In genomic region chr13:40433577-40433976, GRCh38 we compare ENCODE assay signal across 10 cellular contexts.
DNase-seq lines count a peak whose midpoint lies in the region; ATAC-seq, FAIRE-seq and TF ChIP-seq lines count a peak whose summit lies in the region.
"Had no signal": no experiment of that assay in that cellular context is flagged by ENCODE, and none has a peak within 500 bp of the region (broad histone marks: within the 10 kb centered on the region; RNA-seq: fewer than 3 reads in every experiment).

No MANE protein-coding gene starts in this region.

- no peak overlapping the region for H3K4me3 ChIP-seq in dorsolateral prefrontal cortex

- POLR2A ChIA-PET in activated CD4-positive, alpha-beta memory T cell treated with anti-CD3 and anti-CD28 coated beads, Interleukin-2, amount 10 ng/mL, durations not matched to agents 7 days and 5 days (lab: Charles Lee), result interaction anchor here (3.2 kb wide), 1 partner anchor 45 kb away, joined by 15 read pairs; no protein-coding TSS in a partner anchor

- DNase-seq in activated CD4-positive, alpha-beta memory T cell treated with anti-CD3 and anti-CD28 coated beads, Interleukin-2, amount 10 ng/mL, durations not matched to agents 7 days and 5 days, result peak; percentile 77
- peak; percentile 28 to 45 for DNase-seq in stimulated activated CD4-positive, alpha-beta T cell treated with anti-CD3 and anti-CD28 coated beads, Interleukin-2, amount 100 ng/mL, for 24 hours
- DNase-seq in NCI-H2227 treated with DMSO at 0.1 percent for 48 hours (lab: John Stamatoyannopoulos, UW) (no peak), dorsolateral prefrontal cortex (no peak), foreskin melanocyte (no peak), RCC 7860 (ENCODE audit: low spot score) (no peak)

- H3K27ac ChIP-seq in dorsolateral prefrontal cortex, result no peak overlapping the region

- CTCF ChIA-PET in activated CD4-positive, alpha-beta memory T cell treated with anti-CD3 and anti-CD28 coated beads, Interleukin-2, amount 10 ng/mL, durations not matched to agents 7 days and 5 days (lab: Charles Lee), result no interaction called here

- peaks cover 43 to 51% (median 50%) of the 10 kb centered on the region in 3 donors for H3K4me1 Mint-ChIP-seq in IgD-negative memory B cell
- peaks cover 40% of the 10 kb centered on the region for H3K4me1 Mint-ChIP-seq in activated CD4-positive, alpha-beta memory T cell treated with anti-CD3 and anti-CD28 coated beads, Interleukin-2, amount 10 ng/mL, durations not matched to agents 7 days and 5 days

- H3K27me3 ChIP-seq in dorsolateral prefrontal cortex, result no peaks in the 10 kb centered on the region

- no peak for TF ChIP-seq CTCF in dorsolateral prefrontal cortex (IDR thresholded peaks at IDR 0.05 in 54 of 56, conservative IDR thresholded peaks at IDR 0.05 in 2 of 56; ENCODE audit: low read depth in 1 of 56, partially characterized antibody in 56 of 56)

- intact Hi-C loops in dorsolateral prefrontal cortex (cut with DNase I), result no loop called here

- peak overlapping the region; percentile 66 to 83 (median 76) for H3K27ac Mint-ChIP-seq in IgD-negative memory B cell
- H3K27ac Mint-ChIP-seq in activated CD4-positive, alpha-beta memory T cell treated with anti-CD3 and anti-CD28 coated beads, Interleukin-2, amount 10 ng/mL, durations not matched to agents 7 days and 5 days, result peak overlapping the region; percentile 28
- H3K27ac Mint-ChIP-seq: brain had no signal

- H3K36me3 Mint-ChIP-seq in IgD-negative memory B cell, result no peaks in the 10 kb centered on the region
- H3K36me3 Mint-ChIP-seq in activated CD4-positive, alpha-beta memory T cell treated with anti-CD3 and anti-CD28 coated beads, Interleukin-2, amount 10 ng/mL, durations not matched to agents 7 days and 5 days (ENCODE audit: low read depth), result no peaks in the 10 kb centered on the region
- H3K36me3 Mint-ChIP-seq: brain had no signal

- H3K27me3 Mint-ChIP-seq in IgD-negative memory B cell, result no peaks in the 10 kb centered on the region
- H3K27me3 Mint-ChIP-seq in activated CD4-positive, alpha-beta memory T cell treated with anti-CD3 and anti-CD28 coated beads, Interleukin-2, amount 10 ng/mL, durations not matched to agents 7 days and 5 days, result no peaks in the 10 kb centered on the region

- peaks cover 0 to 1% (median 0%) of the 10 kb centered on the region in 3 donors for H3K9me3 Mint-ChIP-seq in IgD-negative memory B cell
- peaks cover 3% of the 10 kb centered on the region for H3K9me3 Mint-ChIP-seq in activated CD4-positive, alpha-beta memory T cell treated with anti-CD3 and anti-CD28 coated beads, Interleukin-2, amount 10 ng/mL, durations not matched to agents 7 days and 5 days

- FAIRE-seq in RCC 7860 (lab: Jason Lieb, UNC), result no peak
- FAIRE-seq: H1 had no signal

- H3K4me3 Mint-ChIP-seq in IgD-negative memory B cell, result peak overlapping the region; percentile 11 to 78 (median 44)
- H3K4me3 Mint-ChIP-seq in activated CD4-positive, alpha-beta memory T cell treated with anti-CD3 and anti-CD28 coated beads, Interleukin-2, amount 10 ng/mL, durations not matched to agents 7 days and 5 days, result no peak overlapping the region
- H3K4me3 Mint-ChIP-seq: brain had no signal

- peak; percentile 58 for ATAC-seq in GM18907 (IDR thresholded peaks at IDR 0.05; ENCODE audit: unreplicated experiment)

Comparison
In these comparisons a context has a peak if more than half of its experiments do, and no peak if none do; other contexts are left out.
1. DNase-seq: peak in activated CD4-positive, alpha-beta memory T cell treated with anti-CD3 and anti-CD28 coated beads, Interleukin-2, amount 10 ng/mL, durations not matched to agents 7 days and 5 days (single experiment) and stimulated activated CD4-positive, alpha-beta T cell treated with anti-CD3 and anti-CD28 coated beads, Interleukin-2, amount 100 ng/mL, for 24 hours (2 of 2); none in NCI-H2227 treated with DMSO at 0.1 percent for 48 hours (single experiment), dorsolateral prefrontal cortex (0 of 10), foreskin melanocyte (single experiment) and RCC 7860 (single experiment).